ENCODE assay signal across 8 cellular contexts in genomic region chr17:67574658-67575293, GRCh38.
DNase-seq lines count a peak whose midpoint lies in the region; ATAC-seq and TF ChIP-seq lines count a peak whose summit lies in the region.
"Had no signal": no experiment of that assay in that cellular context is flagged by ENCODE, and none has a peak within 500 bp of the region (broad histone marks: within the 10 kb centered on the region; RNA-seq: fewer than 3 reads in every experiment).

No MANE protein-coding gene starts in this region.

- no peaks in the 10 kb centered on the region for H3F3A ChIP-seq in MM.1S (ENCODE audit: insufficient read depth, low read length)

- H3K36me3 ChIP-seq in heart right ventricle, result peaks cover 0 to 20% (median 0%) of the 10 kb centered on the region in 9 donors
- H3K36me3 ChIP-seq in MM.1S (replicated peaks; ENCODE audit: insufficient read depth, low read length), result no peaks in the 10 kb centered on the region

- WGBS in heart right ventricle, 2 donors, result 85 to 89% methylated on average over 13 of the region's 13 CpGs

- peak; percentile 32 for ATAC-seq in GM18861 (IDR thresholded peaks at IDR 0.05; ENCODE audit: unreplicated experiment)
- ATAC-seq in GM21528 (IDR thresholded peaks at IDR 0.05; ENCODE audit: low FRiP score, unreplicated experiment), result peak; percentile 49
- peak; percentile 32 for ATAC-seq in HG03442 (IDR thresholded peaks at IDR 0.05; ENCODE audit: unreplicated experiment)
- ATAC-seq in HG03135 (IDR thresholded peaks at IDR 0.05; ENCODE audit: unreplicated experiment), result no peak
- no peak for ATAC-seq in heart right ventricle

- no peak overlapping the region for H3K9ac ChIP-seq in MM.1S (ENCODE audit: low read length)

- peak overlapping the region in 2 of 3 experiments; percentile 3 to 54 for H3K27ac Mint-ChIP-seq in nephron

- H2AFZ ChIP-seq in MM.1S (ENCODE audit: low read length), result no peak overlapping the region

- peaks cover 0 to 11% (median 0%) of the 10 kb centered on the region in 9 donors for H3K4me1 ChIP-seq in heart right ventricle
- H3K4me1 ChIP-seq in MM.1S (ENCODE audit: low read length), result no peaks in the 10 kb centered on the region

- no peaks in the 10 kb centered on the region for H3K4me1 Mint-ChIP-seq in nephron

- no peak overlapping the region for H3K4me2 ChIP-seq in MM.1S (ENCODE audit: low read depth, low read length)

- no peak for DNase-seq in heart right ventricle
- no peak for DNase-seq in MM.1S
- DNase-seq: activated naive CD4-positive, alpha-beta T cell had no signal

- no peaks in the 10 kb centered on the region for H3K9me3 ChIP-seq in heart right ventricle
- H3K9me3 ChIP-seq in MM.1S (replicated peaks; ENCODE audit: insufficient read depth, low read length), result no peaks in the 10 kb centered on the region

- H3K4me3 ChIP-seq in heart right ventricle (no peak overlapping the region), MM.1S (ENCODE audit: low read length) (no peak overlapping the region)

- H3K9me3 Mint-ChIP-seq in nephron, result no peaks in the 10 kb centered on the region

- no peak for TF ChIP-seq CTCF in nephron (IDR thresholded peaks at IDR 0.05; ENCODE audit: unreplicated experiment in 3 of 3)
- TF ChIP-seq CTCF in heart right ventricle (IDR thresholded peaks at IDR 0.05), result no peak
- TF ChIP-seq CTCF in MM.1S (IDR thresholded peaks at IDR 0.05; ENCODE audit: low read length), result no peak

- H3K36me3 Mint-ChIP-seq in nephron (ENCODE audit: low read depth), result no peaks in the 10 kb centered on the region

- H3K79me2 ChIP-seq in MM.1S (ENCODE audit: low read length), result no peaks in the 10 kb centered on the region

- H4K20me1 ChIP-seq in MM.1S (ENCODE audit: insufficient read depth, low read length), result no peaks in the 10 kb centered on the region

- H3K27me3 ChIP-seq in heart right ventricle, result no peaks in the 10 kb centered on the region
- no peaks in the 10 kb centered on the region for H3K27me3 ChIP-seq in MM.1S (replicated peaks; ENCODE audit: insufficient read depth, low read length)

- H3K27ac ChIP-seq in heart right ventricle (no peak overlapping the region), MM.1S (ENCODE audit: low read length) (no peak overlapping the region)

- intact Hi-C loops in heart right ventricle (cut with DNase I), result no loop called here

- H3K27me3 Mint-ChIP-seq in nephron (ENCODE audit: low read depth), result peaks cover 5% of the 10 kb centered on the region

- H3K9me2 ChIP-seq in MM.1S (replicated peaks; ENCODE audit: insufficient read depth, low read length), result no peaks in the 10 kb centered on the region

- peak overlapping the region in 1 of 3 experiments; percentile 42 for H3K4me3 Mint-ChIP-seq in nephron

Comparison
In these comparisons a context has a peak if more than half of its experiments do, and no peak if none do; other contexts are left out.
1. ATAC-seq: peak in GM18861 (single experiment), GM21528 (single experiment) and HG03442 (single experiment); none in HG03135 (single experiment) and heart right ventricle (0 of 8).